In the genomic region with DNA sequence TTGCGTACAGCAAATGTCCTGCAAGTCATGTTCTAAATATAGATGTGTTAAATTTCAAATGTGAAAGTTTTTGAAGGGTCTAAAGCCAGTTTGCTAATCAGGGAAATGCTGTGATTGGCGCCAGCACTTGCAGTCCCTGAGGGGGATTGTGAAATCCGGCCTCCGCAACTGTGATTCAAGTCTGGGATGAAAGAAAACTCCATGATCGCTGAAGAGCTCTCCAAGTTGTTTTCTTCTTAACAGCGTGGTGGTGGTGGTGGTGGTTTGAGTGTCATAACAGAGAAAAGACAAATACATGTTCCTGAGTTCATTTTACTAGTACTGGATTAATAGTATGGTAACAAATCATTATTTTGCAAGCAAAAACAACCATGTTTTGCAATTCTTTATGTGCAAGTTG, we compare ENCODE assay signal across 10 cellular contexts. TPM values are rescaled to one million over a fixed set of nuclear protein-coding genes. Genes with fewer than 3 reads are reported as not detected.
DNase-seq lines count a peak whose midpoint lies in the region; ATAC-seq, FAIRE-seq and TF ChIP-seq lines count a peak whose summit lies in the region.
"Had no signal": no experiment of that assay in that cellular context is flagged by ENCODE, and none has a peak within 500 bp of the region (broad histone marks: within the 10 kb centered on the region; RNA-seq: fewer than 3 reads in every experiment).

No MANE protein-coding gene starts in this region.

- no peaks in the 10 kb centered on the region for H3K36me3 ChIP-seq in IMR-90 (ENCODE audit: control insufficient read depth, insufficient read depth, low read length)
- H3K36me3 ChIP-seq in suprapubic skin, result no peaks in the 10 kb centered on the region

- peak; percentile 84 for DNase-seq in IMR-90
- DNase-seq in cardiac fibroblast (ENCODE audit: low read depth in 2 of 2), result peak; percentile 87 to 91
- DNase-seq in left colon, result peak; percentile 16 to 41
- peak; percentile 88 to 90 for DNase-seq in suprapubic skin (ENCODE audit: low spot score in 2 of 2)
- DNase-seq in NCI-H2029 (lab: John Stamatoyannopoulos, UW), result no peak
- DNase-seq in GM12891 (ENCODE audit: insufficient read length, low spot score), result no peak
- no peak for DNase-seq in foreskin melanocyte
- DNase-seq: SIG-M5 had no signal

- TF ChIP-seq CTCF in IMR-90 (conservative IDR thresholded peaks at IDR 0.05; ENCODE audit: low read depth, low read length) (no peak), cardiac fibroblast (IDR thresholded peaks at IDR 0.05; ENCODE audit: low read depth, low read length) (no peak), suprapubic skin (IDR thresholded peaks at IDR 0.05) (no peak)

- H3K27ac ChIP-seq in IMR-90 (ENCODE audit: insufficient read depth, low read length) (peak overlapping the region; percentile 8; the same call in 1 of the 2 replicates), suprapubic skin (peak overlapping the region; percentile 57)
- H3K27ac ChIP-seq: epithelial cell of prostate had no signal

- H3K4me2 ChIP-seq in IMR-90 (ENCODE audit: low read depth, low read length), result peak overlapping the region; percentile 43; the same call in 1 of the 2 replicates

- H3K27me3 ChIP-seq in IMR-90 (ENCODE audit: control insufficient read depth, insufficient read depth, low read length), result no peaks in the 10 kb centered on the region
- no peaks in the 10 kb centered on the region for H3K27me3 ChIP-seq in suprapubic skin

- no peak overlapping the region for H2BK15ac ChIP-seq in IMR-90 (ENCODE audit: low read depth, low read length)

- H3K9me1 ChIP-seq in IMR-90 (ENCODE audit: insufficient read depth, low read length), result peaks cover 6% of the 10 kb centered on the region

- H3K4me3 ChIP-seq in IMR-90 (ENCODE audit: insufficient read depth, low read depth, low read length) (no peak overlapping the region), cardiac fibroblast (replicated peaks in 1 of 2; ENCODE audit: low read depth in 2 of 2, low read length in 2 of 2) (no peak overlapping the region), suprapubic skin (no peak overlapping the region)

- H3K14ac ChIP-seq in IMR-90 (replicated peaks; ENCODE audit: low read depth, low read length), result no peak overlapping the region

- CTCF ChIA-PET in IMR-90 (lab: Yijun Ruan, JAX), result interaction anchor here (0.6 to 2.7 kb wide), 4 partner anchors 29 to 75 kb away, joined by 3 to 10 read pairs (median 6); no protein-coding TSS in a partner anchor

- H4K91ac ChIP-seq in IMR-90 (ENCODE audit: insufficient read depth, low read depth, low read length), result no peak overlapping the region

- TF ChIP-seq RAD21 in IMR-90 (IDR thresholded peaks at IDR 0.05; ENCODE audit: low read length), result no peak

- H3K18ac ChIP-seq in IMR-90 (ENCODE audit: low read depth, low read length), result no peak overlapping the region

- H2AK5ac ChIP-seq in IMR-90 (ENCODE audit: low read depth, low read length), result no peak overlapping the region

- TF ChIP-seq POLR2A in IMR-90 (IDR thresholded peaks at IDR 0.05; ENCODE audit: low read depth, low read length) (no peak), suprapubic skin (IDR thresholded peaks at IDR 0.05) (no peak), GM12891 (IDR thresholded peaks at IDR 0.05; ENCODE audit: low read depth, low read length) (no peak)

- FAIRE-seq in GM12891 (lab: Jason Lieb, UNC), result no peak

- dilution Hi-C loops in IMR-90 (cut with HindIII; ENCODE audit: low sequenced_read_pairs, unreplicated experiment), result no loop called here

- no peak overlapping the region for H3K4ac ChIP-seq in IMR-90 (ENCODE audit: low read depth, low read length)

- H3K9ac ChIP-seq in IMR-90 (ENCODE audit: low read depth, low read length), result no peak overlapping the region

- H2AFZ ChIP-seq in IMR-90 (replicated peaks; ENCODE audit: low read length, poor library complexity), result no peak overlapping the region

- POLR2A ChIA-PET in IMR-90 (lab: Charles Lee; ENCODE audit: unreplicated experiment), result no interaction called here

- BruUV-seq in IMR-90 (replicated peaks; lab: Mats Ljungman, UMichigan), result no TSS peak

- H3K4me1 ChIP-seq in IMR-90 (ENCODE audit: control insufficient read depth, insufficient read depth, low read length) (peaks cover 18% of the 10 kb centered on the region), suprapubic skin (peaks cover 38% of the 10 kb centered on the region)

- H3K23ac ChIP-seq in IMR-90 (ENCODE audit: low read depth, low read length), result no peak overlapping the region

- no peak overlapping the region for H2AK9ac ChIP-seq in IMR-90 (replicated peaks; ENCODE audit: low read depth, low read length, poor library complexity)

- no peak overlapping the region for H4K5ac ChIP-seq in IMR-90 (ENCODE audit: low read depth, low read length)

- intact Hi-C loops in IMR-90 (cut with micrococcal nuclease), result loop anchor here (2.0 to 5.0 kb wide), 2 partner anchors 349 to 484 kb away; no protein-coding TSS in a partner anchor
- intact Hi-C loops in left colon (cut with DNase I, micrococcal nuclease), result no loop called here

- no peak overlapping the region for H2BK20ac ChIP-seq in IMR-90 (ENCODE audit: low read depth, low read length)

- peak overlapping the region; percentile 72 for H2BK5ac ChIP-seq in IMR-90 (ENCODE audit: low read depth, low read length, poor library complexity, severe bottlenecking)

- ATAC-seq in IMR-90 (ENCODE audit: low read depth), result peak; percentile 51
- no peak for ATAC-seq in left colon
- ATAC-seq in GM18498 (IDR thresholded peaks at IDR 0.05; ENCODE audit: unreplicated experiment), result no peak

- in situ Hi-C loops in IMR-90 (cut with MboI; ENCODE audit: low sequenced_read_pairs), result loop anchor here (5.0 kb wide), 1 partner anchor 99 kb away; no protein-coding TSS in a partner anchor

- TF ChIP-seq EP300 in suprapubic skin (IDR thresholded peaks at IDR 0.05), result no peak

- H3K9me3 ChIP-seq in IMR-90 (ENCODE audit: control insufficient read depth, insufficient read depth, low read length) (no peaks in the 10 kb centered on the region), suprapubic skin (no peaks in the 10 kb centered on the region)

- WGBS in IMR-90 (ENCODE audit: extremely low coverage in 2 of 2, insufficient read length in 1 of 2), 2 experiments, result no CpG with 5 or more reads among the region's 6 CpGs
- 26% methylated on average over 6 of the region's 6 CpGs for WGBS in suprapubic skin

- no peak overlapping the region for H2BK120ac ChIP-seq in IMR-90 (ENCODE audit: low read depth, low read length)

- no peaks in the 10 kb centered on the region for H4K20me1 ChIP-seq in IMR-90 (ENCODE audit: insufficient read depth, low read length)

- H3K79me1 ChIP-seq in IMR-90 (ENCODE audit: low read depth in 1 of 2, low read length in 2 of 2), result peaks cover 26 to 30% of the 10 kb centered on the region in 2 experiments

- peak overlapping the region; percentile 18; the same call in 1 of the 2 replicates for H3K56ac ChIP-seq in IMR-90 (ENCODE audit: extremely low read depth, insufficient read depth, low read length)

- no peak overlapping the region for H4K8ac ChIP-seq in IMR-90 (ENCODE audit: low read depth in 2 of 2, low read length in 2 of 2)

TF ChIP-seq in IMR-90, 13 proteins besides CTCF, POLR2A, EP300 and RAD21:
- TF ChIP-seq MXI1 (IDR thresholded peaks at IDR 0.05; ENCODE audit: borderline replicate concordance, low read depth, low read length) (0 out of 2 replicates have a peak, but pooled peaks have one; percentile 48), CEBPB (IDR thresholded peaks at IDR 0.05; ENCODE audit: low read depth, low read length) (peak; percentile 96), SMC3 (IDR thresholded peaks at IDR 0.05; ENCODE audit: low read depth, low read length) (0 out of 2 replicates have a peak, but pooled peaks have one; percentile 8), MAZ (IDR thresholded peaks at IDR 0.05; ENCODE audit: borderline replicate concordance, low read depth, low read length) (no peak)

TF ChIP-seq in GM12891, 5 proteins besides CTCF, POLR2A, EP300 and RAD21:
- TF ChIP-seq PAX5 (IDR thresholded peaks at IDR 0.05; ENCODE audit: insufficient read depth, low read length, severe bottlenecking), result no peak
- TF ChIP-seq POU2F2 (IDR thresholded peaks at IDR 0.05; ENCODE audit: low read depth, low read length), result no peak
- TF ChIP-seq SPI1 (IDR thresholded peaks at IDR 0.05; ENCODE audit: low read depth, low read length), result no peak
- TF ChIP-seq POLR2AphosphoS5 (IDR thresholded peaks at IDR 0.05; ENCODE audit: low read depth, low read length), result no peak
- no peak for TF ChIP-seq TAF1 (IDR thresholded peaks at IDR 0.05; ENCODE audit: low read depth, low read length)

RNA-seq across cellular contexts. Expression of a gene that starts 51.8 kb away (rescaled TPM):
- total RNA-seq in IMR-90 (2012; rRNA removed), result 13.3 and 16.7 TPM in 2 replicates
- 5.4 and 6.5 TPM in 2 replicates for polyA plus RNA-seq in IMR-90 (2012; rRNA removed)
- polyA plus RNA-seq in IMR-90 (2012; cell fraction: cytosol; rRNA removed), result 4.0 and 4.8 TPM in 2 replicates
- polyA plus RNA-seq in IMR-90 (2012; cell fraction: nucleus; rRNA removed; ENCODE audit: low replicate concordance), result 5.3 and 10.2 TPM in 2 replicates
- total RNA-seq in left colon, result 1 to 10 TPM; 3.6 to 9.3 TPM
- total RNA-seq in suprapubic skin, result 10 to 100 TPM; 19.4 to 35.3 (median 21.7) TPM
- polyA plus RNA-seq in GM12891 (2012; ENCODE audit: low read depth, missing spikeins), result not detected

Comparison
In these comparisons a context has a peak if more than half of its experiments do, and no peak if none do; other contexts are left out.
1. DNase-seq: peak in IMR-90 (single experiment), cardiac fibroblast (2 of 2), left colon (2 of 2) and suprapubic skin (2 of 2); none in NCI-H2029 (single experiment), GM12891 (single experiment) and foreskin melanocyte (single experiment).